Comparison of ENCODE assay signal across 9 cellular contexts in genomic region chr9:127121628-127122175, GRCh38. TPM values are rescaled to one million over a fixed set of nuclear protein-coding genes. Genes with fewer than 3 reads are reported as not detected.
DNase-seq lines count a peak whose midpoint lies in the region; ATAC-seq and TF ChIP-seq lines count a peak whose summit lies in the region.
"Had no signal": no experiment of that assay in that cellular context is flagged by ENCODE, and none has a peak within 500 bp of the region (broad histone marks: within the 10 kb centered on the region; RNA-seq: fewer than 3 reads in every experiment).

No MANE protein-coding gene starts in this region.

- no peak overlapping the region for H3K27ac Mint-ChIP-seq in stimulated activated naive CD8-positive, alpha-beta T cell treated with anti-CD3 and anti-CD28 coated beads, Interleukin-15, amount 100 ng/mL, for 72 hours
- H3K27ac Mint-ChIP-seq: activated naive CD4-positive, alpha-beta T cell treated with anti-CD3 and anti-CD28 coated beads, Interleukin-2, amount 50 U/mL, for 24 hours had no signal

- H3K4me1 ChIP-seq in BLaER1 treated with 17β-estradiol and CSF1 and Interleukin-3, amounts not matched to agents 10 nM and 100 nM = peaks cover 29 to 88% (median 86%) of the 10 kb centered on the region in 10 experiments
- H3K4me1 ChIP-seq in parathyroid adenoma = peaks cover 7% of the 10 kb centered on the region

- peak; percentile 33 for ATAC-seq in SK-N-SH treated with all-trans-retinoic acid at 6 μM for 48 hours
- no peak for ATAC-seq in GM21576 (IDR thresholded peaks at IDR 0.05; ENCODE audit: unreplicated experiment)
- ATAC-seq in stimulated activated naive CD8-positive, alpha-beta T cell treated with anti-CD3 and anti-CD28 coated beads, Interleukin-15, amount 100 ng/mL, for 72 hours = no peak

- H3K9ac ChIP-seq in BLaER1 treated with 17β-estradiol and CSF1 and Interleukin-3, amounts not matched to agents 10 nM and 100 nM = peak overlapping the region in 9 of 11 experiments; percentile 54 to 87 (median 77); a peak in 18 of 22 replicates
- no peak overlapping the region for H3K9ac ChIP-seq in parathyroid adenoma

- H3K4me2 ChIP-seq in BLaER1 treated with 17β-estradiol and CSF1 and Interleukin-3, amounts not matched to agents 10 nM and 100 nM = peak overlapping the region; percentile 81 to 100 (median 95); a peak in 21 of 22 replicates
- peak overlapping the region; percentile 18 for H3K4me2 ChIP-seq in parathyroid adenoma (ENCODE audit: low read length)

- peaks cover 0 to 56% (median 0%) of the 10 kb centered on the region in 11 experiments; a peak in 6 of 22 replicates for H3K27me3 ChIP-seq in BLaER1 treated with 17β-estradiol and CSF1 and Interleukin-3, amounts not matched to agents 10 nM and 100 nM
- H3K27me3 ChIP-seq in parathyroid adenoma (ENCODE audit: control insufficient read depth, insufficient read depth, low read length) = no peaks in the 10 kb centered on the region

- H3K27me3 Mint-ChIP-seq in stimulated activated naive CD8-positive, alpha-beta T cell treated with anti-CD3 and anti-CD28 coated beads, Interleukin-15, amount 100 ng/mL, for 72 hours = peaks cover 79% of the 10 kb centered on the region

- H4K20me1 ChIP-seq in BLaER1 treated with 17β-estradiol and CSF1 and Interleukin-3, amounts not matched to agents 10 nM and 100 nM = peaks cover 0 to 26% (median 0%) of the 10 kb centered on the region in 11 experiments; a peak in 4 of 22 replicates

- H3K4me3 Mint-ChIP-seq in stimulated activated naive CD8-positive, alpha-beta T cell treated with anti-CD3 and anti-CD28 coated beads, Interleukin-15, amount 100 ng/mL, for 72 hours = no peak overlapping the region
- H3K4me3 Mint-ChIP-seq: activated naive CD4-positive, alpha-beta T cell treated with anti-CD3 and anti-CD28 coated beads, Interleukin-2, amount 50 U/mL, for 24 hours had no signal

- H3K79me2 ChIP-seq in parathyroid adenoma = no peaks in the 10 kb centered on the region

- 0 out of 22 replicates have a peak, but pooled peaks cover 0 to 10% (median 0%) of the 10 kb centered on the region in 11 experiments for H3K36me3 ChIP-seq in BLaER1 treated with 17β-estradiol and CSF1 and Interleukin-3, amounts not matched to agents 10 nM and 100 nM
- H3K36me3 ChIP-seq in parathyroid adenoma (ENCODE audit: control insufficient read depth, insufficient read depth, low read length) = no peaks in the 10 kb centered on the region

- intact Hi-C loops in cardiac septum (cut with DNase I) = loop anchor here (2.0 to 5.0 kb wide), 2 partner anchors 65 to 89 kb away; no protein-coding TSS in a partner anchor

- peak overlapping the region in 9 of 11 experiments; percentile 34 to 84 (median 73); a peak in 15 of 22 replicates for H3K27ac ChIP-seq in BLaER1 treated with 17β-estradiol and CSF1 and Interleukin-3, amounts not matched to agents 10 nM and 100 nM
- H3K27ac ChIP-seq in parathyroid adenoma = peak overlapping the region; percentile 36

- H3K9me3 Mint-ChIP-seq in stimulated activated naive CD8-positive, alpha-beta T cell treated with anti-CD3 and anti-CD28 coated beads, Interleukin-15, amount 100 ng/mL, for 72 hours = no peaks in the 10 kb centered on the region
- H3K9me3 Mint-ChIP-seq: activated naive CD4-positive, alpha-beta T cell treated with anti-CD3 and anti-CD28 coated beads, Interleukin-2, amount 50 U/mL, for 24 hours had no signal

- H2AFZ ChIP-seq in parathyroid adenoma = peak overlapping the region; percentile 64

- peak overlapping the region in 8 of 10 experiments; percentile 50 to 69 (median 65); a peak in 16 of 20 replicates for H3K4me3 ChIP-seq in BLaER1 treated with 17β-estradiol and CSF1 and Interleukin-3, amounts not matched to agents 10 nM and 100 nM
- H3K4me3 ChIP-seq in parathyroid adenoma (ENCODE audit: low read depth, low read length) = peak overlapping the region; percentile 41

- no peak for TF ChIP-seq CTCF in parathyroid adenoma (IDR thresholded peaks at IDR 0.05)
- no peak for TF ChIP-seq CTCF in GM20000 (IDR thresholded peaks at IDR 0.05; ENCODE audit: extremely low read depth, missing control alignments)

- peaks cover 23% of the 10 kb centered on the region for H3K4me1 Mint-ChIP-seq in stimulated activated naive CD8-positive, alpha-beta T cell treated with anti-CD3 and anti-CD28 coated beads, Interleukin-15, amount 100 ng/mL, for 72 hours

- DNase-seq in cardiac septum (ENCODE audit: low spot score) = peak; percentile 74
- DNase-seq in GM20000 (ENCODE audit: low spot score) = no peak
- DNase-seq in stimulated activated naive CD8-positive, alpha-beta T cell treated with anti-CD3 and anti-CD28 coated beads, Interleukin-15, amount 100 ng/mL, for 72 hours = no peak
- DNase-seq in NCI-H446 (lab: John Stamatoyannopoulos, UW) = no peak

- H3K9me3 ChIP-seq in BLaER1 treated with 17β-estradiol and CSF1 and Interleukin-3, amounts not matched to agents 10 nM and 100 nM (replicated peaks in 1 of 11) = no peaks in the 10 kb centered on the region
- H3K9me3 ChIP-seq in parathyroid adenoma (ENCODE audit: control insufficient read depth, low read length) = no peaks in the 10 kb centered on the region

TF ChIP-seq in SK-N-SH treated with all-trans-retinoic acid at 6 μM for 48 hours, 23 proteins besides CTCF, POLR2A, EP300 and RAD21:
- TF ChIP-seq, protein P1, sequence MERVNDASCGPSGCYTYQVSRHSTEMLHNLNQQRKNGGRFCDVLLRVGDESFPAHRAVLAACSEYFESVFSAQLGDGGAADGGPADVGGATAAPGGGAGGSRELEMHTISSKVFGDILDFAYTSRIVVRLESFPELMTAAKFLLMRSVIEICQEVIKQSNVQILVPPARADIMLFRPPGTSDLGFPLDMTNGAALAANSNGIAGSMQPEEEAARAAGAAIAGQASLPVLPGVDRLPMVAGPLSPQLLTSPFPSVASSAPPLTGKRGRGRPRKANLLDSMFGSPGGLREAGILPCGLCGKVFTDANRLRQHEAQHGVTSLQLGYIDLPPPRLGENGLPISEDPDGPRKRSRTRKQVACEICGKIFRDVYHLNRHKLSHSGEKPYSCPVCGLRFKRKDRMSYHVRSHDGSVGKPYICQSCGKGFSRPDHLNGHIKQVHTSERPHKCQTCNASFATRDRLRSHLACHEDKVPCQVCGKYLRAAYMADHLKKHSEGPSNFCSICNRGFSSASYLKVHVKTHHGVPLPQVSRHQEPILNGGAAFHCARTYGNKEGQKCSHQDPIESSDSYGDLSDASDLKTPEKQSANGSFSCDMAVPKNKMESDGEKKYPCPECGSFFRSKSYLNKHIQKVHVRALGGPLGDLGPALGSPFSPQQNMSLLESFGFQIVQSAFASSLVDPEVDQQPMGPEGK (CRISPR knock-in tag; IDR thresholded peaks at IDR 0.05; ENCODE audit: borderline replicate concordance) = no peak
- no peak for TF ChIP-seq ZNF8 (CRISPR knock-in tag; IDR thresholded peaks at IDR 0.05)
- TF ChIP-seq RARB (CRISPR knock-in tag; IDR thresholded peaks at IDR 0.05) = no peak
- TF ChIP-seq TOX (CRISPR knock-in tag; IDR thresholded peaks at IDR 0.05; ENCODE audit: borderline replicate concordance) = no peak
- TF ChIP-seq ARNTL (CRISPR knock-in tag; IDR thresholded peaks at IDR 0.05; ENCODE audit: borderline replicate concordance, low read depth) = no peak
- no peak for TF ChIP-seq ZC3H10 (CRISPR knock-in tag; IDR thresholded peaks at IDR 0.05)

RNA-seq across cellular contexts. Expression of gene ANGPTL2, which starts 0.7 kb away (rescaled TPM):
- total RNA-seq in cardiac septum = 41.4 TPM
